ENCODE assay signal across 1 cellular context in genomic region chr18:70279470-70279869, GRCh38.
TF ChIP-seq lines count a peak whose summit lies in the region.

No MANE protein-coding gene starts in this region.

TF ChIP-seq in HCT116, 20 proteins besides CTCF, POLR2A, EP300 and RAD21:
- TF ChIP-seq TCF7L2 (IDR thresholded peaks at IDR 0.05; ENCODE audit: borderline replicate concordance, extremely low read depth, insufficient read depth, insufficient read length) (no peak), EZH2phosphoT487 (IDR thresholded peaks at IDR 0.05; ENCODE audit: borderline replicate concordance) (no peak), SP1 (IDR thresholded peaks at IDR 0.05; ENCODE audit: low read depth) (no peak), FOSL1 (IDR thresholded peaks at IDR 0.05; ENCODE audit: low read depth) (no peak), REST (IDR thresholded peaks at IDR 0.05; ENCODE audit: low read depth) (no peak), EGR1 (IDR thresholded peaks at IDR 0.05; ENCODE audit: low read depth) (no peak), POLR2AphosphoS5 (IDR thresholded peaks at IDR 0.05; ENCODE audit: low read depth, low read length) (no peak), ELF1 (IDR thresholded peaks at IDR 0.05; ENCODE audit: borderline replicate concordance, low read depth) (no peak), JUND (IDR thresholded peaks at IDR 0.05) (no peak), ZNF274 (IDR thresholded peaks at IDR 0.05; ENCODE audit: low read depth, low read length) (no peak), MAX (IDR thresholded peaks at IDR 0.05) (no peak), SRF (IDR thresholded peaks at IDR 0.05; ENCODE audit: low read depth) (no peak), CBX3 (IDR thresholded peaks at IDR 0.05; ENCODE audit: low read depth) (no peak), ZFX (IDR thresholded peaks at IDR 0.05) (no peak), SIN3A (IDR thresholded peaks at IDR 0.05; ENCODE audit: low read depth) (no peak), YY1 (IDR thresholded peaks at IDR 0.05; ENCODE audit: extremely low read depth, insufficient replicate concordance, low read depth, low read length) (no peak), EZH2 (IDR thresholded peaks at IDR 0.05) (no peak)
- TF ChIP-seq, protein P1, sequence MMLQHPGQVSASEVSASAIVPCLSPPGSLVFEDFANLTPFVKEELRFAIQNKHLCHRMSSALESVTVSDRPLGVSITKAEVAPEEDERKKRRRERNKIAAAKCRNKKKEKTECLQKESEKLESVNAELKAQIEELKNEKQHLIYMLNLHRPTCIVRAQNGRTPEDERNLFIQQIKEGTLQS (IDR thresholded peaks at IDR 0.05) = no peak
- TF ChIP-seq, protein P2, sequence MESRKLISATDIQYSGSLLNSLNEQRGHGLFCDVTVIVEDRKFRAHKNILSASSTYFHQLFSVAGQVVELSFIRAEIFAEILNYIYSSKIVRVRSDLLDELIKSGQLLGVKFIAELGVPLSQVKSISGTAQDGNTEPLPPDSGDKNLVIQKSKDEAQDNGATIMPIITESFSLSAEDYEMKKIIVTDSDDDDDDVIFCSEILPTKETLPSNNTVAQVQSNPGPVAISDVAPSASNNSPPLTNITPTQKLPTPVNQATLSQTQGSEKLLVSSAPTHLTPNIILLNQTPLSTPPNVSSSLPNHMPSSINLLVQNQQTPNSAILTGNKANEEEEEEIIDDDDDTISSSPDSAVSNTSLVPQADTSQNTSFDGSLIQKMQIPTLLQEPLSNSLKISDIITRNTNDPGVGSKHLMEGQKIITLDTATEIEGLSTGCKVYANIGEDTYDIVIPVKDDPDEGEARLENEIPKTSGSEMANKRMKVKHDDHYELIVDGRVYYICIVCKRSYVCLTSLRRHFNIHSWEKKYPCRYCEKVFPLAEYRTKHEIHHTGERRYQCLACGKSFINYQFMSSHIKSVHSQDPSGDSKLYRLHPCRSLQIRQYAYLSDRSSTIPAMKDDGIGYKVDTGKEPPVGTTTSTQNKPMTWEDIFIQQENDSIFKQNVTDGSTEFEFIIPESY (IDR thresholded peaks at IDR 0.05; ENCODE audit: extremely low read depth, insufficient replicate concordance, low read length) = no peak
